In the genomic region with DNA sequence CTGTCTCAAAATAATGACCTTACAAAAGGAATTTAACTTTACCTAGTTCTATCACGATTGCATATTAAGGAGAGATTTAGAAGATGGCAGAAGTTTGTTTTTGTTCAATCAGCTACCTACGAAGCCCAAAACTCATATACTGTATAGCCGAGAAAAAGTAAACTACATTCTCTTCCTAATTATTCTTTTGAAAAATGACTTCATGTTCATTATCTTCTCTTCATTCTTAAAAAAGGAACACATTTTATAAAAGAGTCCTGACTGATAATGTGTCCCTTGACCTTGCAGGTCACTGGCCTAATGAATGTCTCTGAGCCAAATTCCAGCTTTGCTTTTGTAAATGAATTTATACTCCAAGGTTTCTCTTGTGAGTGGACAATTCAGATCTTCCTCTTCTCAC, we compare ENCODE assay signal across 6 cellular contexts. TPM values are rescaled to one million over a fixed set of nuclear protein-coding genes. Genes with fewer than 3 reads are reported as not detected.
"Had no signal": no experiment of that assay in that cellular context is flagged by ENCODE, and none has a peak within 500 bp of the region (broad histone marks: within the 10 kb centered on the region; RNA-seq: fewer than 3 reads in every experiment).

TSS of gene OR11H1 (plus strand) at position 301 of the 400 bp plus-strand sequence. CDS start at position 301, 0 bp downstream.

RNA-seq across cellular contexts. Expression of gene OR11H1, which starts in this region (rescaled TPM):
- total RNA-seq: HepG2, HT-29, HT1080, IMR-90, K562 had no signal
- polyA plus RNA-seq: HepG2, IgD-negative memory B cell, IMR-90, K562 had no signal
